In genomic region chr6:25175656-25176055, GRCh38 we compare ENCODE assay signal across 12 cellular contexts.
DNase-seq lines count a peak whose midpoint lies in the region; ATAC-seq and TF ChIP-seq lines count a peak whose summit lies in the region.
"Had no signal": no experiment of that assay in that cellular context is flagged by ENCODE, and none has a peak within 500 bp of the region (broad histone marks: within the 10 kb centered on the region; RNA-seq: fewer than 3 reads in every experiment).

No MANE protein-coding gene starts in this region.

- intact Hi-C loops in heart left ventricle (cut with DNase I) (loop anchor here in 2 of 10 donors (5.0 to 10.0 kb wide), 2 partner anchors 38 to 91 kb away; no protein-coding TSS in a partner anchor), Right ventricle myocardium inferior (cut with DNase I) (loop anchor here (5.0 kb wide), 1 partner anchor 38 kb away; no protein-coding TSS in a partner anchor), uterus (cut with DNase I; ENCODE audit: low total_unique reads) (no loop called here)

- H3K9me3 ChIP-seq in heart left ventricle (no peaks in the 10 kb centered on the region), RWPE2 (ENCODE audit: severe bottlenecking) (no peaks in the 10 kb centered on the region), hepatocyte (ENCODE audit: low read depth) (no peaks in the 10 kb centered on the region), uterus (no peaks in the 10 kb centered on the region)
- H3K9me3 ChIP-seq: gastrocnemius medialis, HAP-1 had no signal

- no peaks in the 10 kb centered on the region for H3K9me2 ChIP-seq in hepatocyte (replicated peaks; ENCODE audit: insufficient read depth)

- H4K20me1 ChIP-seq in hepatocyte (ENCODE audit: insufficient read depth, poor library complexity, severe bottlenecking) = no peaks in the 10 kb centered on the region

- TF ChIP-seq CTCF in heart left ventricle (IDR thresholded peaks at IDR 0.05) = no peak
- peak; percentile 9 for TF ChIP-seq CTCF in RWPE2 (IDR thresholded peaks at IDR 0.05; ENCODE audit: poor library complexity, severe bottlenecking)
- no peak for TF ChIP-seq CTCF in hepatocyte (IDR thresholded peaks at IDR 0.05; ENCODE audit: poor library complexity)
- no peak for TF ChIP-seq CTCF in uterus (IDR thresholded peaks at IDR 0.05)

- DNase-seq in heart left ventricle = no peak
- no peak for DNase-seq in Right ventricle myocardium inferior (ENCODE audit: missing footprints)
- no peak for DNase-seq in RWPE2 (ENCODE audit: low spot score)
- no peak for DNase-seq in hepatocyte (ENCODE audit: low spot score)
- DNase-seq in uterus = no peak
- DNase-seq in activated T-cell treated with anti-CD3 and anti-CD28 coated beads, Interleukin-2, amount 50 U/mL, for 1 hour = no peak
- DNase-seq in activated CD4-positive, alpha-beta T cell treated with anti-CD3 and anti-CD28 coated beads, Interleukin-2, amount 50 U/mL, for 4 hours = no peak
- DNase-seq: amniotic stem cell, gastrocnemius medialis, NCI-H1694 had no signal

- H3K4me2 ChIP-seq in hepatocyte = no peak overlapping the region

- 79 to 93% (median 81%) methylated on average over 2 of the region's 2 CpGs for WGBS in heart left ventricle, 4 donors
- 82% methylated on average over 2 of the region's 2 CpGs for WGBS in hepatocyte (ENCODE audit: low lambda C conversion rate, missing lambda C conversion rate)

- H3K27ac ChIP-seq in heart left ventricle (peak overlapping the region in 7 of 12 donors; percentile 19 to 58 (median 45)), RWPE2 (ENCODE audit: poor library complexity, severe bottlenecking) (peak overlapping the region; percentile 100), hepatocyte (peak overlapping the region; percentile 77), uterus (peak overlapping the region; percentile 69 to 96)
- H3K27ac ChIP-seq: gastrocnemius medialis had no signal

- H3K79me2 ChIP-seq in hepatocyte = no peaks in the 10 kb centered on the region

- no peak for ATAC-seq in heart left ventricle
- ATAC-seq in Right ventricle myocardium inferior = no peak
- ATAC-seq in RWPE2 (ENCODE audit: low read depth) = no peak
- no peak for ATAC-seq in GM18867 (IDR thresholded peaks at IDR 0.05; ENCODE audit: unreplicated experiment)
- ATAC-seq: gastrocnemius medialis had no signal

- H3K27me3 ChIP-seq in heart left ventricle = no peaks in the 10 kb centered on the region
- no peaks in the 10 kb centered on the region for H3K27me3 ChIP-seq in RWPE2 (ENCODE audit: insufficient read depth, poor library complexity, severe bottlenecking)
- H3K27me3 ChIP-seq in hepatocyte = no peaks in the 10 kb centered on the region
- H3K27me3 ChIP-seq in uterus = no peaks in the 10 kb centered on the region
- H3K27me3 ChIP-seq: gastrocnemius medialis had no signal

- H3K4me1 ChIP-seq in heart left ventricle (peaks cover 0 to 68% (median 8%) of the 10 kb centered on the region in 12 donors), RWPE2 (ENCODE audit: insufficient read depth, poor library complexity, severe bottlenecking) (peaks cover 50% of the 10 kb centered on the region), hepatocyte (ENCODE audit: insufficient read depth) (peaks cover 25% of the 10 kb centered on the region), uterus (no peaks in the 10 kb centered on the region)
- H3K4me1 ChIP-seq: gastrocnemius medialis, HAP-1 had no signal

- no peak for TF ChIP-seq POLR2A in heart left ventricle (IDR thresholded peaks at IDR 0.05)
- TF ChIP-seq POLR2A in uterus (IDR thresholded peaks at IDR 0.05) = no peak

- H3K4me3 ChIP-seq in heart left ventricle = no peak overlapping the region
- no peak overlapping the region for H3K4me3 ChIP-seq in RWPE2 (ENCODE audit: severe bottlenecking)
- H3K4me3 ChIP-seq in hepatocyte = no peak overlapping the region
- no peak overlapping the region for H3K4me3 ChIP-seq in uterus
- H3K4me3 ChIP-seq: gastrocnemius medialis, HAP-1 had no signal

- H3K36me3 ChIP-seq in heart left ventricle = no peaks in the 10 kb centered on the region
- H3K36me3 ChIP-seq in RWPE2 (ENCODE audit: low read depth) = no peaks in the 10 kb centered on the region
- H3K36me3 ChIP-seq in hepatocyte (replicated peaks; ENCODE audit: insufficient read depth, low read depth) = no peaks in the 10 kb centered on the region
- H3K36me3 ChIP-seq in uterus = no peaks in the 10 kb centered on the region
- H3K36me3 ChIP-seq: gastrocnemius medialis, HAP-1 had no signal

- no peak overlapping the region for H2AFZ ChIP-seq in hepatocyte

Comparison
In these comparisons a context has a peak if more than half of its experiments do, and no peak if none do; other contexts are left out.
1. H3K27ac ChIP-seq: peak in every context shown above with its lines; median percentile 100 in RWPE2; 82 in uterus; 77 in hepatocyte; 45 in heart left ventricle.